In genomic region chr6:83369692-83370091, GRCh38 we compare ENCODE assay signal across 24 cellular contexts.
DNase-seq lines count a peak whose midpoint lies in the region; ATAC-seq and TF ChIP-seq lines count a peak whose summit lies in the region.
"Had no signal": no experiment of that assay in that cellular context is flagged by ENCODE, and none has a peak within 500 bp of the region (broad histone marks: within the 10 kb centered on the region; RNA-seq: fewer than 3 reads in every experiment).

No MANE protein-coding gene starts in this region.

- H3K27ac Mint-ChIP-seq in chondrocyte (ENCODE audit: unreplicated experiment) (peak overlapping the region; percentile 98), osteocyte (ENCODE audit: unreplicated experiment) (peak overlapping the region; percentile 91)
- H3K27ac Mint-ChIP-seq: CD14-positive monocyte; CD4-positive, alpha-beta memory T cell; CD4-positive, CD25-positive, alpha-beta regulatory T cell had no signal

- no TSS peak for BruUV-seq in A673 (replicated peaks; lab: Mats Ljungman, UMichigan)

- CTCF ChIA-PET in A673 (lab: Charles Lee), result interaction anchor here (1.0 kb wide), 1 partner anchor 145 kb away, joined by 3 read pairs; no protein-coding TSS in a partner anchor

- H3K4me1 ChIP-seq in A673 (ENCODE audit: insufficient read depth, low read length, poor library complexity, severe bottlenecking), result peaks cover 79% of the 10 kb centered on the region
- H3K4me1 ChIP-seq: BE2C, BLaER1 had no signal

- peak overlapping the region; percentile 14 for H3K4me3 ChIP-seq in A673 (ENCODE audit: low read depth, low read length, poor library complexity, severe bottlenecking)
- H3K4me3 ChIP-seq: A549, BLaER1, GM12878 had no signal

- no peak overlapping the region for H3K4me3 Mint-ChIP-seq in chondrocyte (ENCODE audit: unreplicated experiment)
- H3K4me3 Mint-ChIP-seq in osteocyte (ENCODE audit: unreplicated experiment), result peak overlapping the region; percentile 40
- H3K4me3 Mint-ChIP-seq: CD14-positive monocyte; CD4-positive, alpha-beta memory T cell; CD4-positive, CD25-positive, alpha-beta regulatory T cell; CD8-positive, alpha-beta memory T cell had no signal

- no peak for ATAC-seq in GM18505 (IDR thresholded peaks at IDR 0.05; ENCODE audit: unreplicated experiment)
- ATAC-seq: A549, GM12878 had no signal

- no peaks in the 10 kb centered on the region for H3K27me3 ChIP-seq in A673 (replicated peaks; ENCODE audit: insufficient read depth, low read depth, low read length, poor library complexity)
- H3K27me3 ChIP-seq: BE2C, BLaER1 had no signal

- no peak for TF ChIP-seq POLR2A in GM18505 (IDR thresholded peaks at IDR 0.05; ENCODE audit: borderline replicate concordance, extremely low read depth, insufficient read depth, insufficient read length)

- H3K27me3 Mint-ChIP-seq in chondrocyte (ENCODE audit: low read depth), result no peaks in the 10 kb centered on the region
- no peaks in the 10 kb centered on the region for H3K27me3 Mint-ChIP-seq in osteocyte (ENCODE audit: unreplicated experiment)
- H3K27me3 Mint-ChIP-seq: CD4-positive, alpha-beta memory T cell; CD4-positive, CD25-positive, alpha-beta regulatory T cell had no signal

- H3K36me3 Mint-ChIP-seq in chondrocyte (ENCODE audit: low read depth) (peaks cover 12% of the 10 kb centered on the region), osteocyte (ENCODE audit: unreplicated experiment) (peaks cover 1% of the 10 kb centered on the region)
- H3K36me3 Mint-ChIP-seq: CD14-positive monocyte; CD4-positive, alpha-beta memory T cell; CD4-positive, CD25-positive, alpha-beta regulatory T cell; CD8-positive, alpha-beta memory T cell had no signal

- peaks cover 76% of the 10 kb centered on the region for H3K4me1 Mint-ChIP-seq in chondrocyte (ENCODE audit: low read depth)
- H3K4me1 Mint-ChIP-seq in osteocyte (ENCODE audit: unreplicated experiment), result peaks cover 64% of the 10 kb centered on the region
- H3K4me1 Mint-ChIP-seq: CD14-positive monocyte; CD4-positive, alpha-beta memory T cell; CD4-positive, CD25-positive, alpha-beta regulatory T cell; CD8-positive, alpha-beta memory T cell had no signal

- H3K9me3 Mint-ChIP-seq in chondrocyte (ENCODE audit: low read depth) (peaks cover 6% of the 10 kb centered on the region), osteocyte (ENCODE audit: unreplicated experiment) (no peaks in the 10 kb centered on the region)
- H3K9me3 Mint-ChIP-seq: CD4-positive, alpha-beta memory T cell had no signal

- no peaks in the 10 kb centered on the region for H3K9me3 ChIP-seq in A673 (ENCODE audit: low read depth, low read length, poor library complexity, severe bottlenecking)
- H3K9me3 ChIP-seq: A549, BE2C, BLaER1 had no signal

- POLR2A ChIA-PET in A673 (lab: Charles Lee; ENCODE audit: low non-redundant PET), result no interaction called here

- intact Hi-C loops in A673 (cut with micrococcal nuclease; ENCODE audit: unreplicated experiment), result loop anchor here (1.0 to 10.0 kb wide), 4 partner anchors 142 to 1105 kb away; partner anchors contain the start of genes DOP1A and UBE3D

- no peak for TF ChIP-seq CTCF in A673 (conservative IDR thresholded peaks at IDR 0.05; ENCODE audit: low read depth, low read length)
- no peak for TF ChIP-seq CTCF in chondrocyte (IDR thresholded peaks at IDR 0.05)
- no peak for TF ChIP-seq CTCF in osteocyte (IDR thresholded peaks at IDR 0.05)

- peaks cover 6% of the 10 kb centered on the region for H3K36me3 ChIP-seq in A673 (ENCODE audit: insufficient read depth, low read length, poor library complexity, severe bottlenecking)
- H3K36me3 ChIP-seq: BE2C, BLaER1 had no signal

- peak; percentile 83 for DNase-seq in A673 (ENCODE audit: low spot score)
- DNase-seq in chondrocyte (ENCODE audit: low spot score), result no peak
- DNase-seq in osteocyte (ENCODE audit: extremely low spot score, unreplicated experiment), result no peak
- no peak for DNase-seq in inferior parietal cortex (ENCODE audit: extremely low spot score)
- DNase-seq: ACHN; BE2C; C1 segment of cervical spinal cord; CD4-positive, alpha-beta memory T cell; CD4-positive, CD25-positive, alpha-beta regulatory T cell; CD8-positive, alpha-beta memory T cell; COR-L47; DMS 273 treated with DMSO at 0.1 percent for 48 hours; DMS153; DMS53; DMS79; DND-41; EL; GDM1 had no signal

- peak overlapping the region; percentile 95 for H3K27ac ChIP-seq in A673 (ENCODE audit: low read depth, low read length, poor library complexity, severe bottlenecking)
- H3K27ac ChIP-seq: 22Rv1, A549, BLaER1 had no signal
